23 cellular contexts compared by ENCODE assay signal in genomic region chr7:20264623-20265022, GRCh38. TPM values are rescaled to one million over a fixed set of nuclear protein-coding genes. Genes with fewer than 3 reads are reported as not detected.
DNase-seq lines count a peak whose midpoint lies in the region; ATAC-seq, FAIRE-seq and TF ChIP-seq lines count a peak whose summit lies in the region.
"Had no signal": no experiment of that assay in that cellular context is flagged by ENCODE, and none has a peak within 500 bp of the region (broad histone marks: within the 10 kb centered on the region; RNA-seq: fewer than 3 reads in every experiment).

No MANE protein-coding gene starts in this region.

- no peak overlapping the region for H3K27ac Mint-ChIP-seq in WTC11
- H3K27ac Mint-ChIP-seq: CD4-positive, alpha-beta T cell; H9; HFFc6 had no signal

- H3K4me1 Mint-ChIP-seq in WTC11 = peaks cover 23% of the 10 kb centered on the region

- no peak overlapping the region for H2AFZ ChIP-seq in neuronal stem cell (ENCODE audit: low read length)

- H3K36me3 ChIP-seq in H7 (replicated peaks; ENCODE audit: control insufficient read depth, insufficient read depth, low read length) (no peaks in the 10 kb centered on the region), neuronal stem cell (replicated peaks in 1 of 2; ENCODE audit: control insufficient read depth in 2 of 2, insufficient read depth in 2 of 2, low read length in 2 of 2) (no peaks in the 10 kb centered on the region)
- H3K36me3 ChIP-seq: BLaER1, SJCRH30 had no signal

- H3K14ac ChIP-seq in neuronal stem cell (ENCODE audit: low read length) = no peak overlapping the region

- POLR2A ChIA-PET in WTC11 (lab: Charles Lee) = no interaction called here

- no peak for TF ChIP-seq CTCF in WTC11 (IDR thresholded peaks at IDR 0.05)
- no peak for TF ChIP-seq CTCF in D721Med (IDR thresholded peaks at IDR 0.05; ENCODE audit: insufficient read depth, missing control alignments)

- no peak overlapping the region for H4K91ac ChIP-seq in neuronal stem cell (ENCODE audit: low read depth, low read length, poor library complexity)

- DNase-seq in H7 (peak; percentile 0), NCI-H2227 (lab: John Stamatoyannopoulos, UW; ENCODE audit: unreplicated experiment) (peak; percentile 58), WTC11 (ENCODE audit: low spot score) (no peak), neuronal stem cell (ENCODE audit: low spot score) (no peak), D721Med (ENCODE audit: insufficient read length, low spot score) (no peak), foreskin melanocyte (no peak), G401 (ENCODE audit: low spot score) (no peak)
- DNase-seq: ACHN; CD4-positive, alpha-beta T cell; COR-L47; DMS 273 treated with DMSO at 0.1 percent for 48 hours; DND-41; H9; HFFc6; KBM-7; NCI-H1092; NCI-H1436; NCI-H187 treated with DMSO at 0.1 percent for 48 hours; SJCRH30; T-helper 1 cell had no signal

- no peak overlapping the region for H3K4ac ChIP-seq in neuronal stem cell (ENCODE audit: low read length)

- H3K4me2 ChIP-seq in neuronal stem cell (ENCODE audit: insufficient read depth, low read length, poor library complexity, severe bottlenecking) = no peak overlapping the region
- H3K4me2 ChIP-seq: BLaER1 had no signal

- H3K79me1 ChIP-seq in neuronal stem cell (ENCODE audit: low read depth, low read length) = no peaks in the 10 kb centered on the region

- H3K4me3 ChIP-seq in H7 (ENCODE audit: insufficient read depth, low read depth, low read length) = no peak overlapping the region
- H3K4me3 ChIP-seq in neuronal stem cell (ENCODE audit: low read length in 2 of 2) = no peak overlapping the region
- H3K4me3 ChIP-seq: BLaER1, SJCRH30 had no signal

- H2BK5ac ChIP-seq in neuronal stem cell (ENCODE audit: low read length) = no peak overlapping the region

- H2BK120ac ChIP-seq in neuronal stem cell (ENCODE audit: low read depth, low read length) = no peak overlapping the region

- H3K36me3 Mint-ChIP-seq in WTC11 = no peaks in the 10 kb centered on the region

- peaks cover 4 to 25% of the 10 kb centered on the region in 2 donors for H3K4me1 ChIP-seq in neuronal stem cell (ENCODE audit: control insufficient read depth in 2 of 2, insufficient read depth in 1 of 2, low read depth in 1 of 2, low read length in 2 of 2)
- H3K4me1 ChIP-seq: BLaER1, SJCRH30 had no signal

- CTCF ChIA-PET in WTC11 (lab: Charles Lee) = no interaction called here

- in situ Hi-C loops in G401 (cut with HindIII; ENCODE audit: low sequenced_read_pairs) = no loop called here

- no peak overlapping the region for H3K18ac ChIP-seq in neuronal stem cell (ENCODE audit: low read length)

- H2AK5ac ChIP-seq in neuronal stem cell (ENCODE audit: low read depth, low read length) = no peak overlapping the region

- no peaks in the 10 kb centered on the region for H3K27me3 Mint-ChIP-seq in WTC11 (ENCODE audit: low read depth)
- H3K27me3 Mint-ChIP-seq: CD4-positive, alpha-beta T cell had no signal

- no peak overlapping the region for H3K23ac ChIP-seq in neuronal stem cell (ENCODE audit: low read depth, low read length, poor library complexity)

- H3K9ac ChIP-seq in neuronal stem cell (ENCODE audit: low read depth, low read length, poor library complexity) = no peak overlapping the region
- H3K9ac ChIP-seq: BLaER1 had no signal

- H2BK12ac ChIP-seq in neuronal stem cell (ENCODE audit: low read length) = no peak overlapping the region

- no peak overlapping the region for H2BK15ac ChIP-seq in neuronal stem cell (ENCODE audit: low read length)

- no peak for FAIRE-seq in D721Med (lab: Jason Lieb, UNC)
- FAIRE-seq: G401.6, RCC 7860 had no signal

- ATAC-seq in WTC11 = peak; percentile 66

- no peaks in the 10 kb centered on the region for H3K9me3 ChIP-seq in neuronal stem cell (replicated peaks in 1 of 2; ENCODE audit: control insufficient read depth in 2 of 2, insufficient read depth in 1 of 2, low read depth in 1 of 2, low read length in 2 of 2)
- H3K9me3 ChIP-seq: BLaER1, SJCRH30 had no signal

- H3K4me3 Mint-ChIP-seq in WTC11 = no peak overlapping the region
- H3K4me3 Mint-ChIP-seq: CD4-positive, alpha-beta T cell; H9; HFFc6 had no signal

- H3K9me3 Mint-ChIP-seq in WTC11 = peaks cover 12% of the 10 kb centered on the region; the same call in 1 of the 2 replicates
- H3K9me3 Mint-ChIP-seq: CD4-positive, alpha-beta T cell; H9 had no signal

- H3K27ac ChIP-seq in neuronal stem cell (replicated peaks; ENCODE audit: low read length) = peak overlapping the region; percentile 6
- H3K27ac ChIP-seq: BLaER1, SJCRH30 had no signal

- no peak overlapping the region for H4K8ac ChIP-seq in neuronal stem cell (ENCODE audit: low read depth, low read length)

- no peaks in the 10 kb centered on the region for H3K27me3 ChIP-seq in H7 (ENCODE audit: control insufficient read depth, insufficient read depth, low read length)
- H3K27me3 ChIP-seq in neuronal stem cell (ENCODE audit: control insufficient read depth in 3 of 3, insufficient read depth in 3 of 3, low read depth in 1 of 3, low read length in 3 of 3) = no peaks in the 10 kb centered on the region
- H3K27me3 ChIP-seq: BLaER1, SJCRH30 had no signal

- WGBS in neuronal stem cell (ENCODE audit: extremely low coverage in 2 of 2, insufficient read length in 2 of 2, insufficient replicate concordance in 1 of 2), 2 donors = no CpG with 5 or more reads among the region's 2 CpGs

TF ChIP-seq in WTC11, 78 proteins besides CTCF, POLR2A, EP300 and RAD21 (continues in another document):
- TF ChIP-seq E2F4 (CRISPR knock-in tag; IDR thresholded peaks at IDR 0.05; ENCODE audit: borderline replicate concordance, low read depth) = no peak
- no peak for TF ChIP-seq OVOL2 (CRISPR knock-in tag; IDR thresholded peaks at IDR 0.05; ENCODE audit: borderline replicate concordance)
- TF ChIP-seq E2F1 (CRISPR knock-in tag; IDR thresholded peaks at IDR 0.05) = no peak
- no peak for TF ChIP-seq ZNF425 (CRISPR knock-in tag; conservative IDR thresholded peaks at IDR 0.05)
- no peak for TF ChIP-seq CBFB (CRISPR knock-in tag; IDR thresholded peaks at IDR 0.05; ENCODE audit: low read depth)
- TF ChIP-seq ESRRA (CRISPR knock-in tag; IDR thresholded peaks at IDR 0.05; ENCODE audit: borderline replicate concordance) = no peak
- no peak for TF ChIP-seq E2F5 (CRISPR knock-in tag; IDR thresholded peaks at IDR 0.05)
- TF ChIP-seq ZNF512 (CRISPR knock-in tag; IDR thresholded peaks at IDR 0.05; ENCODE audit: borderline replicate concordance) = no peak

RNA-seq across cellular contexts. Expression of gene MACC1, which starts 47.4 kb away (rescaled TPM):
- total RNA-seq in H7 (2014; rRNA removed; shearing (Covaris generic)) = 0.21 and 0.67 TPM in 2 replicates
- 14.6 to 23.0 TPM (median 22.4 TPM) in 3 replicates for total RNA-seq in WTC11 (2021)
- 0.42 TPM for polyA plus RNA-seq in neuronal stem cell (2013, experiment 1 of 2)
- 0.44 TPM for polyA plus RNA-seq in neuronal stem cell (2013, experiment 2 of 2)
- not detected in 2 replicates for total RNA-seq in G401 (2014; rRNA removed; shearing (Covaris generic))
- total RNA-seq: HFFc6 had no signal

Comparison
In these comparisons a context has a peak if more than half of its experiments do, and no peak if none do; other contexts are left out.
1. DNase-seq: peak in H7 (single experiment) and NCI-H2227 (single experiment); none in WTC11 (single experiment), neuronal stem cell (single experiment), D721Med (single experiment), foreskin melanocyte (single experiment) and G401 (single experiment).